17 cellular contexts compared by ENCODE assay signal in the genomic region with DNA sequence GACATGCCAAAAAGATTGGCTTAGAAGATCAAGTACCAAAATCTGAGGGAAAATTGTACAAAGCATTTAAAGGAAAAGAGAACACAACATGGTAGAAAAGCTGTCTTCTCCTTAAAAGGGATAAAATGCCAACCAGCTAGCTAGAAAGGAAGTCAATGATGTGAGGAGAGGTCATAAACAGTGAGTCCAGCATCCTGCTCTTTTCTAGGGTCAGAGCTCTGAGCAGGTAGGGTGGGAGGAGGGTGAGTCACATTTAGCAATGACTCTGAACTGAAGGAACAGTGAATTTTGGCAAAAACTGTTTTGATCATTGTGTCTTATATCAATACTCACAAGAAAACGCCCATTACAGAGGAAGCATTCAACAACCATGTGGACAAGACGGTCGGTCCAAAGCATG.
DNase-seq lines count a peak whose midpoint lies in the region; ATAC-seq and TF ChIP-seq lines count a peak whose summit lies in the region.
"Had no signal": no experiment of that assay in that cellular context is flagged by ENCODE, and none has a peak within 500 bp of the region (broad histone marks: within the 10 kb centered on the region; RNA-seq: fewer than 3 reads in every experiment).

No MANE protein-coding gene starts in this region.

- peaks cover 6% of the 10 kb centered on the region for H3K4me1 Mint-ChIP-seq in T-helper 2 cell treated with Interferon-gamma antibody and Interleukin-4, amounts not matched to agents 5 μg/mL and 100 μg/mL, for 36 hours (ENCODE audit: low read depth)
- peaks cover 69% of the 10 kb centered on the region for H3K4me1 Mint-ChIP-seq in Calu3 (ENCODE audit: low read depth, unreplicated experiment)
- no peaks in the 10 kb centered on the region for H3K4me1 Mint-ChIP-seq in activated T-helper 17 cell treated with anti-CD3 and anti-CD28 coated beads, Interleukin-2, amount 50 U/mL, for 72 hours

- H3K36me3 ChIP-seq in mesenchymal stem cell (ENCODE audit: control insufficient read depth in 1 of 2, insufficient read depth in 2 of 2, low read depth in 1 of 2, low read length in 2 of 2), result no peaks in the 10 kb centered on the region

- H3K36me3 Mint-ChIP-seq in T-helper 2 cell treated with Interferon-gamma antibody and Interleukin-4, amounts not matched to agents 5 μg/mL and 100 μg/mL, for 36 hours (ENCODE audit: low read depth), result no peaks in the 10 kb centered on the region
- H3K36me3 Mint-ChIP-seq in Calu3 (ENCODE audit: insufficient read depth, unreplicated experiment), result peaks cover 5% of the 10 kb centered on the region
- H3K36me3 Mint-ChIP-seq in activated T-helper 17 cell treated with anti-CD3 and anti-CD28 coated beads, Interleukin-2, amount 50 U/mL, for 72 hours (ENCODE audit: low read depth), result no peaks in the 10 kb centered on the region
- H3K36me3 Mint-ChIP-seq: CD8-positive, alpha-beta memory T cell had no signal

- no peak for DNase-seq in T-helper 2 cell treated with Interferon-gamma antibody and Interleukin-4, amounts not matched to agents 5 μg/mL and 100 μg/mL, for 36 hours (ENCODE audit: low spot score)
- no peak for DNase-seq in T-helper 2 cell
- no peak for DNase-seq in Calu3
- DNase-seq in mesenchymal stem cell, result no peak
- DNase-seq in NCI-H69 (lab: John Stamatoyannopoulos, UW), result no peak
- DNase-seq in stimulated activated CD4-positive, alpha-beta T cell treated with anti-CD3 and anti-CD28 coated beads, Interleukin-1b, Interleukin-23, amount 100 ng/mL, for 48 hours, result no peak
- DNase-seq: CD8-positive, alpha-beta memory T cell; DND-41; KBM-7; NCI-H1436; NCI-H2029; NCI-H748 treated with DMSO at 0.1 percent for 48 hours; Right ventricle myocardium superior had no signal

- no peak overlapping the region for H2BK15ac ChIP-seq in mesenchymal stem cell (ENCODE audit: low read depth, poor library complexity, severe bottlenecking)

- no peak overlapping the region for H4K8ac ChIP-seq in mesenchymal stem cell (ENCODE audit: low read length)

- H3K27me3 ChIP-seq in mesenchymal stem cell (ENCODE audit: control insufficient read depth in 1 of 2, insufficient read depth in 1 of 2, low read length in 2 of 2), result no peaks in the 10 kb centered on the region

- no peak overlapping the region for H3K9ac ChIP-seq in mesenchymal stem cell (ENCODE audit: low read length)

- intact Hi-C loops in Calu3 (cut with micrococcal nuclease; ENCODE audit: unreplicated experiment), result no loop called here

- H3K79me1 ChIP-seq in mesenchymal stem cell (replicated peaks; ENCODE audit: low read length, poor library complexity, severe bottlenecking), result no peaks in the 10 kb centered on the region

- no peaks in the 10 kb centered on the region for H3K27me3 Mint-ChIP-seq in T-helper 2 cell treated with Interferon-gamma antibody and Interleukin-4, amounts not matched to agents 5 μg/mL and 100 μg/mL, for 36 hours (ENCODE audit: low read depth)
- no peaks in the 10 kb centered on the region for H3K27me3 Mint-ChIP-seq in Calu3 (ENCODE audit: unreplicated experiment)
- no peaks in the 10 kb centered on the region for H3K27me3 Mint-ChIP-seq in activated T-helper 17 cell treated with anti-CD3 and anti-CD28 coated beads, Interleukin-2, amount 50 U/mL, for 72 hours
- H3K27me3 Mint-ChIP-seq: CD8-positive, alpha-beta memory T cell had no signal

- no peak overlapping the region for H4K91ac ChIP-seq in mesenchymal stem cell (ENCODE audit: low read length)

- H3K4me2 ChIP-seq in mesenchymal stem cell (ENCODE audit: low read length, poor library complexity, severe bottlenecking), result no peak overlapping the region

- no peak overlapping the region for H2BK5ac ChIP-seq in mesenchymal stem cell (ENCODE audit: low read depth, low read length, poor library complexity, severe bottlenecking)

- H3K4me1 ChIP-seq in mesenchymal stem cell (ENCODE audit: control insufficient read depth, insufficient read depth, low read depth, low read length), result peaks cover 10% of the 10 kb centered on the region

- no TSS peak for BruUV-seq in Calu3 (replicated peaks; lab: Mats Ljungman, UMichigan)

- H3K27ac Mint-ChIP-seq in T-helper 2 cell treated with Interferon-gamma antibody and Interleukin-4, amounts not matched to agents 5 μg/mL and 100 μg/mL, for 36 hours, result peak overlapping the region; percentile 26
- peak overlapping the region; percentile 60 for H3K27ac Mint-ChIP-seq in Calu3 (ENCODE audit: unreplicated experiment)
- H3K27ac Mint-ChIP-seq in activated T-helper 17 cell treated with anti-CD3 and anti-CD28 coated beads, Interleukin-2, amount 50 U/mL, for 72 hours, result no peak overlapping the region

- peak overlapping the region; percentile 5 for H2AK5ac ChIP-seq in mesenchymal stem cell (ENCODE audit: low read length, severe bottlenecking)

- peak overlapping the region in 1 of 2 experiments; percentile 27 for H3K18ac ChIP-seq in mesenchymal stem cell (ENCODE audit: low read depth in 1 of 2, low read length in 2 of 2)

- 94% methylated on average over 3 of the region's 3 CpGs for WGBS in mesenchymal stem cell

- no peak overlapping the region for H2BK120ac ChIP-seq in mesenchymal stem cell (ENCODE audit: low read depth, low read length)

- no peak overlapping the region for H3K14ac ChIP-seq in mesenchymal stem cell (ENCODE audit: low read length in 2 of 2)

- CTCF ChIA-PET in Calu3 (lab: Charles Lee), result no interaction called here

- H3K4me3 Mint-ChIP-seq in T-helper 2 cell treated with Interferon-gamma antibody and Interleukin-4, amounts not matched to agents 5 μg/mL and 100 μg/mL, for 36 hours, result no peak overlapping the region
- no peak overlapping the region for H3K4me3 Mint-ChIP-seq in Calu3 (ENCODE audit: low read depth, unreplicated experiment)
- H3K4me3 Mint-ChIP-seq in activated T-helper 17 cell treated with anti-CD3 and anti-CD28 coated beads, Interleukin-2, amount 50 U/mL, for 72 hours, result peak overlapping the region; percentile 17
- H3K4me3 Mint-ChIP-seq: CD8-positive, alpha-beta memory T cell had no signal

- H3K27ac ChIP-seq in mesenchymal stem cell (ENCODE audit: low read length, poor library complexity, severe bottlenecking), result no peak overlapping the region
- H3K27ac ChIP-seq: 22Rv1 had no signal

- H2AFZ ChIP-seq in mesenchymal stem cell (ENCODE audit: low read depth, low read length), result no peak overlapping the region

- H3K9me3 Mint-ChIP-seq in T-helper 2 cell treated with Interferon-gamma antibody and Interleukin-4, amounts not matched to agents 5 μg/mL and 100 μg/mL, for 36 hours, result no peaks in the 10 kb centered on the region
- H3K9me3 Mint-ChIP-seq in Calu3 (ENCODE audit: low read depth, unreplicated experiment), result no peaks in the 10 kb centered on the region
- no peaks in the 10 kb centered on the region for H3K9me3 Mint-ChIP-seq in activated T-helper 17 cell treated with anti-CD3 and anti-CD28 coated beads, Interleukin-2, amount 50 U/mL, for 72 hours
- H3K9me3 Mint-ChIP-seq: CD8-positive, alpha-beta memory T cell had no signal

- no peak overlapping the region for H3K4me3 ChIP-seq in mesenchymal stem cell (ENCODE audit: insufficient read depth in 1 of 2, low read depth in 1 of 2, low read length in 2 of 2)

- no peak for ATAC-seq in activated T-helper 17 cell treated with anti-CD3 and anti-CD28 coated beads, Interleukin-2, amount 50 U/mL, for 72 hours (replicated peaks)
- ATAC-seq in HG03139 (IDR thresholded peaks at IDR 0.05; ENCODE audit: unreplicated experiment), result no peak
- ATAC-seq: HCT116 had no signal

- no peak overlapping the region for H3K4ac ChIP-seq in mesenchymal stem cell (ENCODE audit: low read depth in 1 of 2, low read length in 2 of 2)

- no peak overlapping the region for H3K23ac ChIP-seq in mesenchymal stem cell (ENCODE audit: low read length in 2 of 2)

- no peaks in the 10 kb centered on the region for H3K9me3 ChIP-seq in mesenchymal stem cell (ENCODE audit: control insufficient read depth, low read length)

- no peak for TF ChIP-seq CTCF in Calu3 (IDR thresholded peaks at IDR 0.05; ENCODE audit: unreplicated experiment)

- no peak overlapping the region for H2BK12ac ChIP-seq in mesenchymal stem cell (ENCODE audit: low read length in 2 of 2)
